In genomic region chrX:86149089-86149488, GRCh38 we compare ENCODE assay signal across 10 cellular contexts. TPM values are rescaled to one million over a fixed set of nuclear protein-coding genes. Genes with fewer than 3 reads are reported as not detected.
DNase-seq lines count a peak whose midpoint lies in the region; TF ChIP-seq lines count a peak whose summit lies in the region.
"Had no signal": no experiment of that assay in that cellular context is flagged by ENCODE, and none has a peak within 500 bp of the region (broad histone marks: within the 10 kb centered on the region; RNA-seq: fewer than 3 reads in every experiment).

No MANE protein-coding gene starts in this region.

- H3K23ac ChIP-seq in H9 (ENCODE audit: insufficient read length, low read depth, low read length) = no peak overlapping the region

- H3K9ac ChIP-seq in H9 (ENCODE audit: extremely low read depth, insufficient read length, low read length) (no peak overlapping the region), neural progenitor cell (no peak overlapping the region)

- peaks cover 20% of the 10 kb centered on the region for H3K23me2 ChIP-seq in H9 (ENCODE audit: insufficient read length, low read depth, low read length, poor library complexity, severe bottlenecking)

- H3K79me1 ChIP-seq in H9 (ENCODE audit: insufficient read depth, low read depth, low read length, poor library complexity, severe bottlenecking) = no peaks in the 10 kb centered on the region

- H3K4me3 Mint-ChIP-seq in H9 (peak overlapping the region; percentile 80 to 92), neural progenitor cell (peak overlapping the region; percentile 88)

- H3K4me1 Mint-ChIP-seq in H9 (peaks cover 18 to 23% of the 10 kb centered on the region in 2 experiments), neural progenitor cell (peaks cover 7% of the 10 kb centered on the region)

- no CpG with 5 or more reads among the region's 11 CpGs for WGBS in H9 (ENCODE audit: extremely low coverage, insufficient read length, low lambda C conversion rate)

- H3K79me2 ChIP-seq in H9 (ENCODE audit: insufficient read depth, low read length) = no peaks in the 10 kb centered on the region
- no peaks in the 10 kb centered on the region for H3K79me2 ChIP-seq in neural progenitor cell (ENCODE audit: low read depth)
- H3K79me2 ChIP-seq in OCI-LY7 (ENCODE audit: insufficient read depth, low read depth, low read length) = no peaks in the 10 kb centered on the region

- H2AK5ac ChIP-seq in H9 (ENCODE audit: insufficient read length, low read length) = no peak overlapping the region

- H3K4me2 ChIP-seq in H9 (ENCODE audit: insufficient read depth, insufficient read length, low read length) = peak overlapping the region; percentile 94
- H3K4me2 ChIP-seq in neural progenitor cell = peak overlapping the region; percentile 77
- no peak overlapping the region for H3K4me2 ChIP-seq in OCI-LY7 (ENCODE audit: low read length)

- H3K36me3 ChIP-seq in neural progenitor cell (no peaks in the 10 kb centered on the region), OCI-LY7 (ENCODE audit: insufficient read depth, low read length) (no peaks in the 10 kb centered on the region)

- CTCF ChIA-PET in AG04449 (lab: Yijun Ruan, JAX) = no interaction called here
- CTCF ChIA-PET in OCI-LY7 (lab: Charles Lee; ENCODE audit: unreplicated experiment) = no interaction called here

- H4K8ac ChIP-seq in H9 (replicated peaks; ENCODE audit: insufficient read length, low read depth, low read length) = no peak overlapping the region

- H2AFZ ChIP-seq in H9 (ENCODE audit: low read length) (no peak overlapping the region), neural progenitor cell (replicated peaks) (no peak overlapping the region), OCI-LY7 (ENCODE audit: low read length) (no peak overlapping the region)

- in situ Hi-C loops in KBM-7 (cut with MboI; ENCODE audit: low pct_unique_long_range_greater_than_20kb, low sequenced_read_pairs) = no loop called here

- no peak overlapping the region for H3K14ac ChIP-seq in H9 (ENCODE audit: insufficient read depth, low read length)

- no peak for DNase-seq in AG04449 (ENCODE audit: low read depth, low spot score)
- DNase-seq in H9 = no peak
- DNase-seq in coronary artery (ENCODE audit: low spot score) = no peak
- peak; percentile 2 for DNase-seq in neural progenitor cell (ENCODE audit: low spot score)
- no peak for DNase-seq in NCI-H146 (lab: John Stamatoyannopoulos, UW)
- DNase-seq in OCI-LY7 (ENCODE audit: low spot score) = no peak
- DNase-seq in erythroblast (lab: John Stamatoyannopoulos, UW) = no peak
- DNase-seq in KBM-7 = no peak
- DNase-seq: DMS153 had no signal

- H4K20me1 ChIP-seq in H9 (ENCODE audit: control insufficient read depth, insufficient read depth, insufficient read length) (no peaks in the 10 kb centered on the region), neural progenitor cell (ENCODE audit: low read depth) (no peaks in the 10 kb centered on the region), OCI-LY7 (ENCODE audit: insufficient read depth, low read length) (no peaks in the 10 kb centered on the region)

- H3F3A ChIP-seq in neural progenitor cell (ENCODE audit: low read depth) = no peaks in the 10 kb centered on the region

- H2BK15ac ChIP-seq in H9 (ENCODE audit: low read depth, low read length) = no peak overlapping the region

- H3K27ac Mint-ChIP-seq in H9 = no peak overlapping the region
- H3K27ac Mint-ChIP-seq in neural progenitor cell = no peak overlapping the region

- no peak overlapping the region for H3K27ac ChIP-seq in H9 (ENCODE audit: insufficient read length, low read depth, low read length)
- no peak overlapping the region for H3K27ac ChIP-seq in coronary artery
- H3K27ac ChIP-seq in neural progenitor cell = no peak overlapping the region
- H3K27ac ChIP-seq in OCI-LY7 (ENCODE audit: low read depth, low read length, poor library complexity, severe bottlenecking) = no peak overlapping the region

- H3K4me1 ChIP-seq in H9 (ENCODE audit: insufficient read depth, low read length) (no peaks in the 10 kb centered on the region), neural progenitor cell (peaks cover 5% of the 10 kb centered on the region), OCI-LY7 (ENCODE audit: insufficient read depth, low read length, poor library complexity, severe bottlenecking) (no peaks in the 10 kb centered on the region)

- no peak overlapping the region for H4K91ac ChIP-seq in H9 (ENCODE audit: insufficient read length, low read depth, low read length)

- no peaks in the 10 kb centered on the region for H3K36me3 Mint-ChIP-seq in H9 (ENCODE audit: insufficient read depth in 1 of 3, low read depth in 3 of 3)
- H3K36me3 Mint-ChIP-seq in neural progenitor cell = no peaks in the 10 kb centered on the region

- H3K27me3 ChIP-seq in H9 (ENCODE audit: insufficient read depth, low read length) (peaks cover 19% of the 10 kb centered on the region), neural progenitor cell (peaks cover 61% of the 10 kb centered on the region)

- no peak overlapping the region for H2BK20ac ChIP-seq in H9 (ENCODE audit: low read depth, low read length, poor library complexity, severe bottlenecking)

- H3K56ac ChIP-seq in H9 (ENCODE audit: insufficient read length, low read depth, low read length) = no peak overlapping the region

- H2BK5ac ChIP-seq in H9 (ENCODE audit: insufficient read length, low read length) = no peak overlapping the region

- no peak overlapping the region for H3K18ac ChIP-seq in H9 (ENCODE audit: insufficient read length, low read depth, low read length)

- H3K9me3 ChIP-seq in H9 (ENCODE audit: control insufficient read depth, low read depth, low read length) (no peaks in the 10 kb centered on the region), neural progenitor cell (ENCODE audit: low read depth) (peaks cover 5% of the 10 kb centered on the region), OCI-LY7 (ENCODE audit: low read length) (no peaks in the 10 kb centered on the region)

- H2BK120ac ChIP-seq in H9 (ENCODE audit: low read depth, low read length, poor library complexity, severe bottlenecking) = no peak overlapping the region

- H3K9me2 ChIP-seq in OCI-LY7 (ENCODE audit: insufficient read depth, low read length) = no peaks in the 10 kb centered on the region

- H3K4ac ChIP-seq in H9 (ENCODE audit: low read depth, low read length) = no peak overlapping the region

- TF ChIP-seq POLR2A in erythroblast (IDR thresholded peaks at IDR 0.05; ENCODE audit: low read length) = no peak

- peaks cover 62% of the 10 kb centered on the region for H3K27me3 Mint-ChIP-seq in H9 (ENCODE audit: low read depth)
- peaks cover 7% of the 10 kb centered on the region for H3K27me3 Mint-ChIP-seq in neural progenitor cell (ENCODE audit: insufficient read depth, low read depth)

- no TSS peak for BruUV-seq in OCI-LY7 (replicated peaks; lab: Mats Ljungman, UMichigan)

- H3T11ph ChIP-seq in H9 (ENCODE audit: low read length) = no peak overlapping the region

- H3K4me3 ChIP-seq in AG04449 (ENCODE audit: low read depth, low read length) = peak overlapping the region; percentile 57
- peak overlapping the region; percentile 60 for H3K4me3 ChIP-seq in coronary artery
- peak overlapping the region; percentile 51 for H3K4me3 ChIP-seq in neural progenitor cell
- no peak overlapping the region for H3K4me3 ChIP-seq in OCI-LY7 (ENCODE audit: low read depth, low read length, poor library complexity, severe bottlenecking)

- TF ChIP-seq CTCF in AG04449 (IDR thresholded peaks at IDR 0.05; ENCODE audit: insufficient read depth, low read length, missing control alignments) = no peak
- TF ChIP-seq CTCF in H9 (conservative IDR thresholded peaks at IDR 0.05) = no peak
- no peak for TF ChIP-seq CTCF in coronary artery (IDR thresholded peaks at IDR 0.05)
- TF ChIP-seq CTCF in neural progenitor cell (IDR thresholded peaks at IDR 0.05) = no peak
- no peak for TF ChIP-seq CTCF in OCI-LY7 (conservative IDR thresholded peaks at IDR 0.05; ENCODE audit: low read length)

- POLR2A ChIA-PET in AG04449 (lab: Yijun Ruan, JAX) = no interaction called here
- POLR2A ChIA-PET in OCI-LY7 (lab: Charles Lee) = no interaction called here

- no peak overlapping the region for H2BK12ac ChIP-seq in H9 (ENCODE audit: insufficient read length, low read depth, low read length)

- intact Hi-C loops in OCI-LY7 (cut with micrococcal nuclease; ENCODE audit: unreplicated experiment) = no loop called here

- H4K5ac ChIP-seq in H9 (ENCODE audit: insufficient read length, low read depth, low read length) = no peak overlapping the region

- H3K9me3 Mint-ChIP-seq in H9 (peaks cover 0 to 21% of the 10 kb centered on the region in 2 experiments; a peak in 4 of 5 replicates), neural progenitor cell (no peaks in the 10 kb centered on the region)

RNA-seq across cellular contexts. Expression of gene DACH2, which starts 0.8 kb away (rescaled TPM):
- 0.99 and 1.0 TPM in 2 replicates for total RNA-seq in H9 (2021)
- total RNA-seq in neural progenitor cell (ENCODE audit: low replicate concordance) = 0.11 and 0.25 TPM in 2 replicates
- total RNA-seq in OCI-LY7 (2014; rRNA removed; shearing (Covaris generic)) = not detected in 2 replicates
- total RNA-seq in OCI-LY7 (2022) = not detected in 2 replicates
- total RNA-seq: H4 had no signal
